ENCODE assay signal across 2 cellular contexts in genomic region chr1:1069711-1070676, GRCh38.
TF ChIP-seq lines count a peak whose summit lies in the region.

No MANE protein-coding gene starts in this region.

TF ChIP-seq in H1, 55 proteins besides CTCF, POLR2A, EP300 and RAD21:
- TF ChIP-seq SP1 (IDR thresholded peaks at IDR 0.05; ENCODE audit: low read depth, low read length) (no peak), BCL11A (IDR thresholded peaks at IDR 0.05; ENCODE audit: low read depth in 2 of 2, low read length in 2 of 2) (no peak), E2F6 (IDR thresholded peaks at IDR 0.05) (peak; percentile 30; the same call in 1 of the 2 replicates), JUN (IDR thresholded peaks at IDR 0.05; ENCODE audit: low read depth, low read length) (no peak)

TF ChIP-seq in HEK293T, 16 proteins besides CTCF, POLR2A, EP300 and RAD21:
- TF ChIP-seq BHLHE40 (IDR thresholded peaks at IDR 0.05; ENCODE audit: borderline replicate concordance) (no peak), FOXK2 (IDR thresholded peaks at IDR 0.05) (no peak), SUZ12 (IDR thresholded peaks at IDR 0.05) (no peak), HDGF (IDR thresholded peaks at IDR 0.05; ENCODE audit: borderline replicate concordance) (no peak), LEF1 (IDR thresholded peaks at IDR 0.05; ENCODE audit: borderline replicate concordance) (no peak), PKNOX1 (IDR thresholded peaks at IDR 0.05) (no peak), NFRKB (IDR thresholded peaks at IDR 0.05) (no peak), SP1 (IDR thresholded peaks at IDR 0.05) (no peak), TARDBP (IDR thresholded peaks at IDR 0.05) (no peak), ELF4 (IDR thresholded peaks at IDR 0.05) (no peak), FOXA1 (IDR thresholded peaks at IDR 0.05) (no peak), CTBP1 (IDR thresholded peaks at IDR 0.05; ENCODE audit: borderline replicate concordance) (no peak)
